ENCODE assay signal across 8 cellular contexts in genomic region chr19:13029893-13030292, GRCh38. TPM values are rescaled to one million over a fixed set of nuclear protein-coding genes. Genes with fewer than 3 reads are reported as not detected.
DNase-seq lines count a peak whose midpoint lies in the region; ATAC-seq, FAIRE-seq and TF ChIP-seq lines count a peak whose summit lies in the region.

No MANE protein-coding gene starts in this region.

- no peak overlapping the region for H2BK12ac ChIP-seq in trophoblast cell (ENCODE audit: low read length)

- ATAC-seq in T-cell (replicated peaks in 1 of 4) (no peak), HG03457 (IDR thresholded peaks at IDR 0.05; ENCODE audit: unreplicated experiment) (no peak)
- ATAC-seq in activated T-cell treated with anti-CD3 and anti-CD28 coated beads, Interleukin-2, amount 50 U/mL, for 4 hours: no peak

- H2AFZ ChIP-seq in astrocyte (ENCODE audit: low read depth, low read length) (no peak overlapping the region), trophoblast cell (ENCODE audit: insufficient read depth, low read length, poor library complexity) (no peak overlapping the region)

- DNase-seq in AG09319 (ENCODE audit: extremely low read depth, low read depth) (no peak), H7 (peak; percentile 80), astrocyte (ENCODE audit: low read depth) (no peak), T-cell (no peak), trophoblast cell (no peak)
- no peak for DNase-seq in activated T-cell treated with anti-CD3 and anti-CD28 coated beads, Interleukin-2, amount 50 U/mL, for 4 hours

- H3K18ac ChIP-seq in trophoblast cell (ENCODE audit: low read length): no peak overlapping the region

- TF ChIP-seq CTCF in AG09319 (IDR thresholded peaks at IDR 0.05; ENCODE audit: low read depth, low read length) (peak; percentile 46), astrocyte (IDR thresholded peaks at IDR 0.05; ENCODE audit: insufficient read depth, low read depth, low read length) (peak; percentile 36), liver (IDR thresholded peaks at IDR 0.05; ENCODE audit: low read depth, low read length, missing input control) (peak; percentile 27)

- no peak overlapping the region for H4K8ac ChIP-seq in trophoblast cell (ENCODE audit: low read depth, low read length)

- H3K4me3 ChIP-seq in H7 (ENCODE audit: insufficient read depth, low read depth, low read length) (no peak overlapping the region), astrocyte (ENCODE audit: insufficient read depth, low read depth, low read length) (no peak overlapping the region), liver (ENCODE audit: low read depth in 1 of 3, low read length in 3 of 3) (no peak overlapping the region), trophoblast cell (ENCODE audit: low read depth, low read length) (no peak overlapping the region)

- POLR2A ChIA-PET in T-cell (lab: Charles Lee): no interaction called here

- H3K14ac ChIP-seq in trophoblast cell (ENCODE audit: low read length): no peak overlapping the region

- H3K9ac ChIP-seq in astrocyte (ENCODE audit: low read length) (no peak overlapping the region), liver (ENCODE audit: low read depth in 1 of 2, low read length in 2 of 2) (no peak overlapping the region), trophoblast cell (ENCODE audit: low read length) (no peak overlapping the region)

- H4K12ac ChIP-seq in trophoblast cell (ENCODE audit: low read depth, low read length): no peak overlapping the region

- H3K27me3 ChIP-seq in H7 (ENCODE audit: control insufficient read depth, insufficient read depth, low read length) (peaks cover 62% of the 10 kb centered on the region), astrocyte (ENCODE audit: insufficient read depth, low read length) (peaks cover 3% of the 10 kb centered on the region), liver (ENCODE audit: control insufficient read depth in 4 of 4, insufficient read depth in 4 of 4, low read length in 3 of 4) (no peaks in the 10 kb centered on the region), trophoblast cell (ENCODE audit: insufficient read depth, low read length) (peaks cover 75% of the 10 kb centered on the region)

- H3K36me3 Mint-ChIP-seq in astrocyte (ENCODE audit: low read depth, unreplicated experiment) (peaks cover 8% of the 10 kb centered on the region), T-cell (peaks cover 15% of the 10 kb centered on the region)
- H3K36me3 Mint-ChIP-seq in activated T-cell treated with anti-CD3 and anti-CD28 coated beads, Interleukin-2, amount 50 U/mL, for 4 hours (ENCODE audit: insufficient read depth): peaks cover 8% of the 10 kb centered on the region

- FAIRE-seq in astrocyte (lab: Jason Lieb, UNC): no peak

- H3K4me1 Mint-ChIP-seq in astrocyte (ENCODE audit: low read depth, unreplicated experiment): peaks cover 24% of the 10 kb centered on the region
- H3K4me1 Mint-ChIP-seq in T-cell: peaks cover 2 to 6% (median 6%) of the 10 kb centered on the region in 3 donors
- H3K4me1 Mint-ChIP-seq in activated T-cell treated with anti-CD3 and anti-CD28 coated beads, Interleukin-2, amount 50 U/mL, for 4 hours (ENCODE audit: low read depth): no peaks in the 10 kb centered on the region

- H4K20me1 ChIP-seq in astrocyte (ENCODE audit: insufficient read depth, low read length): peaks cover 74% of the 10 kb centered on the region

- 75% methylated on average over 10 of the region's 10 CpGs for WGBS in liver
- WGBS in trophoblast cell (ENCODE audit: extremely low coverage, insufficient coverage, insufficient read length): no CpG with 5 or more reads among the region's 10 CpGs

- no peaks in the 10 kb centered on the region for H3K79me1 ChIP-seq in trophoblast cell (ENCODE audit: low read length)

- CTCF ChIA-PET in T-cell (lab: Charles Lee): no interaction called here

- H3K79me2 ChIP-seq in astrocyte (ENCODE audit: insufficient read depth, low read length): peaks cover 98% of the 10 kb centered on the region
- no peaks in the 10 kb centered on the region for H3K79me2 ChIP-seq in trophoblast cell (ENCODE audit: control insufficient read depth, insufficient read depth, low read length, poor library complexity)

- H3K36me3 ChIP-seq in H7 (replicated peaks; ENCODE audit: control insufficient read depth, insufficient read depth, low read length) (no peaks in the 10 kb centered on the region), astrocyte (ENCODE audit: insufficient read depth, low read length) (no peaks in the 10 kb centered on the region), liver (ENCODE audit: control insufficient read depth in 4 of 4, insufficient read depth in 3 of 4, low read depth in 1 of 4, low read length in 3 of 4) (no peaks in the 10 kb centered on the region), trophoblast cell (ENCODE audit: control insufficient read depth in 1 of 2, insufficient read depth in 2 of 2, low read length in 2 of 2) (no peaks in the 10 kb centered on the region)

- no peak overlapping the region for H2BK120ac ChIP-seq in trophoblast cell (ENCODE audit: insufficient read depth, low read length, poor library complexity)

- H3K4ac ChIP-seq in trophoblast cell (ENCODE audit: low read depth, low read length): no peak overlapping the region

- no peak overlapping the region for H4K91ac ChIP-seq in trophoblast cell (ENCODE audit: low read depth, low read length)

- H3K27ac Mint-ChIP-seq in astrocyte (ENCODE audit: unreplicated experiment) (no peak overlapping the region), T-cell (no peak overlapping the region)

- H2AK5ac ChIP-seq in trophoblast cell (ENCODE audit: low read length): no peak overlapping the region

- H2BK5ac ChIP-seq in trophoblast cell (ENCODE audit: low read depth, low read length, poor library complexity): no peak overlapping the region

- H3K23ac ChIP-seq in trophoblast cell (ENCODE audit: low read length): no peak overlapping the region

- no peak overlapping the region for H3K27ac ChIP-seq in astrocyte (ENCODE audit: low read depth, low read length)
- H3K27ac ChIP-seq in liver (ENCODE audit: low read depth in 1 of 2, low read length in 2 of 2): no peak overlapping the region
- H3K27ac ChIP-seq in trophoblast cell (ENCODE audit: low read depth, low read length): no peak overlapping the region

- H3K4me3 Mint-ChIP-seq in astrocyte (ENCODE audit: unreplicated experiment): no peak overlapping the region
- H3K4me3 Mint-ChIP-seq in T-cell: no peak overlapping the region
- no peak overlapping the region for H3K4me3 Mint-ChIP-seq in activated T-cell treated with anti-CD3 and anti-CD28 coated beads, Interleukin-2, amount 50 U/mL, for 4 hours

- peaks cover 82% of the 10 kb centered on the region for H3K27me3 Mint-ChIP-seq in astrocyte (ENCODE audit: low read depth, unreplicated experiment)
- peaks cover 17 to 19% of the 10 kb centered on the region in 2 donors for H3K27me3 Mint-ChIP-seq in T-cell
- peaks cover 16% of the 10 kb centered on the region for H3K27me3 Mint-ChIP-seq in activated T-cell treated with anti-CD3 and anti-CD28 coated beads, Interleukin-2, amount 50 U/mL, for 4 hours (ENCODE audit: low read depth)

- peak overlapping the region; percentile 89 for H3K4me2 ChIP-seq in astrocyte (ENCODE audit: low read length)
- H3K4me2 ChIP-seq in trophoblast cell (ENCODE audit: low read length): no peak overlapping the region

- H3K9me3 ChIP-seq in astrocyte (ENCODE audit: insufficient read depth, low read depth, low read length): no peaks in the 10 kb centered on the region
- no peaks in the 10 kb centered on the region for H3K9me3 ChIP-seq in liver (ENCODE audit: control insufficient read depth in 4 of 4, low read length in 3 of 4)
- no peaks in the 10 kb centered on the region for H3K9me3 ChIP-seq in trophoblast cell (ENCODE audit: insufficient read depth, low read depth, low read length)

- H3K4me1 ChIP-seq in astrocyte (ENCODE audit: insufficient read depth, low read length) (peaks cover 66% of the 10 kb centered on the region), liver (ENCODE audit: control insufficient read depth in 4 of 4, insufficient read depth in 4 of 4, low read length in 3 of 4) (peaks cover 17 to 60% (median 39%) of the 10 kb centered on the region in 4 donors), trophoblast cell (ENCODE audit: control insufficient read depth in 1 of 2, insufficient read depth in 2 of 2, low read length in 2 of 2) (no peaks in the 10 kb centered on the region)

- H3K9me3 Mint-ChIP-seq in astrocyte (ENCODE audit: unreplicated experiment) (peaks cover 4% of the 10 kb centered on the region), T-cell (no peaks in the 10 kb centered on the region)
- no peaks in the 10 kb centered on the region for H3K9me3 Mint-ChIP-seq in activated T-cell treated with anti-CD3 and anti-CD28 coated beads, Interleukin-2, amount 50 U/mL, for 4 hours

- TF ChIP-seq RAD21 in liver (IDR thresholded peaks at IDR 0.05): peak; percentile 45 to 67

TF ChIP-seq in liver, 16 proteins besides CTCF, POLR2A, EP300 and RAD21 (continues in another document):
- TF ChIP-seq REST (IDR thresholded peaks at IDR 0.05) (no peak), EGR1 (IDR thresholded peaks at IDR 0.05; ENCODE audit: low read depth in 2 of 2) (no peak)

RNA-seq across cellular contexts. Expression of gene NFIX, which starts 34.6 kb away (rescaled TPM):
- 0.03 and 0.07 TPM in 2 replicates for total RNA-seq in H7 (2014; rRNA removed; shearing (Covaris generic))
- 8.4 and 9.6 TPM in 2 replicates for total RNA-seq in astrocyte
- 10 to 100 TPM; 10.3 to 18.4 TPM for total RNA-seq in liver
- polyA plus RNA-seq in liver: 10 to 100 TPM in 1 of 2 donors, 1 to 10 TPM in 1; 3.3 to 14.8 TPM
- total RNA-seq in T-cell: 1 to 10 TPM; 3.9 to 6.6 (median 6.3) TPM
- 0.03 and 0.04 TPM in 2 replicates for polyA plus RNA-seq in trophoblast cell (2013)
- total RNA-seq in activated T-cell treated with anti-CD3 and anti-CD28 coated beads, Interleukin-2, amount 50 U/mL, for 4 hours: 10 to 100 TPM; 11.1 to 20.4 (median 16.1) TPM
